ENCODE assay signal across 22 cellular contexts in the genomic region with DNA sequence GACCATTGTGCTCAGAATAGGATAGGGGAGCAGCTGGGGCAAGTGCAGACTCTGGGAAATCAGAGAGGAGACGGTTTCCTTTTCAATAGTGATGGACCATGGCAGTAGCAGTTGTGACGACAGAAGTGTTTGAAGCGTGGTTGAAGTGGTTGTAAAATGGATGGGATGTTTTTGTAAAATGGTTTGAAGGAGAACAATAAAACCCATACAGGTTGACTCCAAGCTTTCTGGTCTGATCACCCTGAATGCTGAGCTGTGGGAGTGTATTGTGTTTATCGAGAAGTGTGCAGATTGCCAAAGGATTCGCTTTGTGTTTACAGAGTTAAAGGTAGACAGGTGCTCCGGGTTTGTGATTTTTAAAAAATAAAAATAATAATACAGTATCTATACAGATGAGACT.
A peak's percentile ranks its signal among the peaks of the same experiment; 100 is the strongest.
DNase-seq lines count a peak whose midpoint lies in the region; ATAC-seq and TF ChIP-seq lines count a peak whose summit lies in the region.
"Had no signal": no experiment of that assay in that cellular context is flagged by ENCODE, and none has a peak within 500 bp of the region (broad histone marks: within the 10 kb centered on the region; RNA-seq: fewer than 3 reads in every experiment).

No MANE protein-coding gene starts in this region.

- H3K36me3 Mint-ChIP-seq in CD8-positive, alpha-beta T cell: no peaks in the 10 kb centered on the region
- H3K36me3 Mint-ChIP-seq: CD14-positive monocyte, IgD-negative memory B cell had no signal

- H3K27me3 Mint-ChIP-seq in CD8-positive, alpha-beta T cell (ENCODE audit: low read depth): peaks cover 8% of the 10 kb centered on the region

- TF ChIP-seq CTCF in CD8-positive, alpha-beta T cell (IDR thresholded peaks at IDR 0.05): no peak

- POLR2A ChIA-PET in CD8-positive, alpha-beta T cell (lab: Charles Lee): no interaction called here

- CTCF ChIA-PET in CD8-positive, alpha-beta T cell (lab: Charles Lee): no interaction called here

- H3K4me3 ChIP-seq in CD8-positive, alpha-beta T cell (ENCODE audit: low read depth, low read length): no peak overlapping the region
- H3K4me3 ChIP-seq: GM23248 had no signal

- no peaks in the 10 kb centered on the region for H3K27me3 ChIP-seq in CD8-positive, alpha-beta T cell (ENCODE audit: insufficient read depth, low read length)

- H3K9me3 Mint-ChIP-seq in CD8-positive, alpha-beta T cell: no peaks in the 10 kb centered on the region

- H3K36me3 ChIP-seq in CD8-positive, alpha-beta T cell (ENCODE audit: insufficient read depth, low read length): no peaks in the 10 kb centered on the region

- H3K9me3 ChIP-seq in CD8-positive, alpha-beta T cell (ENCODE audit: low read length): no peaks in the 10 kb centered on the region
- H3K9me3 ChIP-seq: SK-N-SH had no signal

- H3K4me3 Mint-ChIP-seq in CD8-positive, alpha-beta T cell: no peak overlapping the region
- H3K4me3 Mint-ChIP-seq: CD14-positive monocyte had no signal

- H3K27ac ChIP-seq in CD8-positive, alpha-beta T cell (ENCODE audit: low read depth, low read length): no peak overlapping the region
- H3K27ac ChIP-seq: GM23248 had no signal

- no peaks in the 10 kb centered on the region for H3K4me1 ChIP-seq in CD8-positive, alpha-beta T cell (ENCODE audit: insufficient read depth, low read length)
- H3K4me1 ChIP-seq: Caco-2 had no signal

- no peak overlapping the region for H3K27ac Mint-ChIP-seq in CD8-positive, alpha-beta T cell
- H3K27ac Mint-ChIP-seq: CD14-positive monocyte, IgD-negative memory B cell had no signal

- H3K4me1 Mint-ChIP-seq in CD8-positive, alpha-beta T cell (ENCODE audit: low read depth): no peaks in the 10 kb centered on the region
- H3K4me1 Mint-ChIP-seq: CD14-positive monocyte had no signal

- ATAC-seq in CD8-positive, alpha-beta T cell: no peak
- ATAC-seq in SK-N-SH treated with all-trans-retinoic acid at 6 μM for 48 hours: no peak
- ATAC-seq in sciatic nerve: no peak
- ATAC-seq: Panc1 had no signal

- peak; percentile 97 for DNase-seq in DMS153 (lab: John Stamatoyannopoulos, UW)
- DNase-seq in DMS79 treated with DMSO at 0.1 percent for 48 hours (lab: John Stamatoyannopoulos, UW): peak; percentile 85
- DNase-seq in NCI-H2029 (lab: John Stamatoyannopoulos, UW): peak; percentile 62
- peak; percentile 93 for DNase-seq in NCI-H748 (lab: John Stamatoyannopoulos, UW; ENCODE audit: unreplicated experiment)
- no peak for DNase-seq in CD8-positive, alpha-beta T cell
- no peak for DNase-seq in AG20443 (ENCODE audit: low spot score)
- DNase-seq in sciatic nerve (ENCODE audit: low spot score): no peak
- DNase-seq: AML-193, Caco-2, DMS53, GM23248, HCEC 1CT, Kasumi-1, MM.1S, NCI-H1417 treated with DMSO at 0.1 percent for 48 hours, T-helper 1 cell, T1000 had no signal

- intact Hi-C loops in CD8-positive, alpha-beta T cell (cut with DNase I, micrococcal nuclease): no loop called here
- intact Hi-C loops in sciatic nerve (cut with DNase I): no loop called here

TF ChIP-seq in SK-N-SH treated with all-trans-retinoic acid at 6 μM for 48 hours, 23 proteins besides CTCF, POLR2A, EP300 and RAD21:
- TF ChIP-seq, protein P1, sequence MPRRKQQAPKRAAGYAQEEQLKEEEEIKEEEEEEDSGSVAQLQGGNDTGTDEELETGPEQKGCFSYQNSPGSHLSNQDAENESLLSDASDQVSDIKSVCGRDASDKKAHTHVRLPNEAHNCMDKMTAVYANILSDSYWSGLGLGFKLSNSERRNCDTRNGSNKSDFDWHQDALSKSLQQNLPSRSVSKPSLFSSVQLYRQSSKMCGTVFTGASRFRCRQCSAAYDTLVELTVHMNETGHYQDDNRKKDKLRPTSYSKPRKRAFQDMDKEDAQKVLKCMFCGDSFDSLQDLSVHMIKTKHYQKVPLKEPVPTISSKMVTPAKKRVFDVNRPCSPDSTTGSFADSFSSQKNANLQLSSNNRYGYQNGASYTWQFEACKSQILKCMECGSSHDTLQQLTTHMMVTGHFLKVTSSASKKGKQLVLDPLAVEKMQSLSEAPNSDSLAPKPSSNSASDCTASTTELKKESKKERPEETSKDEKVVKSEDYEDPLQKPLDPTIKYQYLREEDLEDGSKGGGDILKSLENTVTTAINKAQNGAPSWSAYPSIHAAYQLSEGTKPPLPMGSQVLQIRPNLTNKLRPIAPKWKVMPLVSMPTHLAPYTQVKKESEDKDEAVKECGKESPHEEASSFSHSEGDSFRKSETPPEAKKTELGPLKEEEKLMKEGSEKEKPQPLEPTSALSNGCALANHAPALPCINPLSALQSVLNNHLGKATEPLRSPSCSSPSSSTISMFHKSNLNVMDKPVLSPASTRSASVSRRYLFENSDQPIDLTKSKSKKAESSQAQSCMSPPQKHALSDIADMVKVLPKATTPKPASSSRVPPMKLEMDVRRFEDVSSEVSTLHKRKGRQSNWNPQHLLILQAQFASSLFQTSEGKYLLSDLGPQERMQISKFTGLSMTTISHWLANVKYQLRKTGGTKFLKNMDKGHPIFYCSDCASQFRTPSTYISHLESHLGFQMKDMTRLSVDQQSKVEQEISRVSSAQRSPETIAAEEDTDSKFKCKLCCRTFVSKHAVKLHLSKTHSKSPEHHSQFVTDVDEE (CRISPR knock-in tag; IDR thresholded peaks at IDR 0.05): no peak
- TF ChIP-seq TOX (CRISPR knock-in tag; IDR thresholded peaks at IDR 0.05; ENCODE audit: borderline replicate concordance) (no peak), OSR1 (CRISPR knock-in tag; IDR thresholded peaks at IDR 0.05) (no peak), TCF4 (CRISPR knock-in tag; IDR thresholded peaks at IDR 0.05; ENCODE audit: borderline replicate concordance) (no peak), ZNF565 (CRISPR knock-in tag; conservative IDR thresholded peaks at IDR 0.05; ENCODE audit: low read depth) (no peak), ARNTL (CRISPR knock-in tag; IDR thresholded peaks at IDR 0.05; ENCODE audit: borderline replicate concordance, low read depth) (no peak), CREB5 (CRISPR knock-in tag; IDR thresholded peaks at IDR 0.05; ENCODE audit: low read depth) (no peak), GLIS3 (CRISPR knock-in tag; IDR thresholded peaks at IDR 0.05) (no peak), ZC3H10 (CRISPR knock-in tag; IDR thresholded peaks at IDR 0.05) (no peak)
- TF ChIP-seq, protein P2, sequence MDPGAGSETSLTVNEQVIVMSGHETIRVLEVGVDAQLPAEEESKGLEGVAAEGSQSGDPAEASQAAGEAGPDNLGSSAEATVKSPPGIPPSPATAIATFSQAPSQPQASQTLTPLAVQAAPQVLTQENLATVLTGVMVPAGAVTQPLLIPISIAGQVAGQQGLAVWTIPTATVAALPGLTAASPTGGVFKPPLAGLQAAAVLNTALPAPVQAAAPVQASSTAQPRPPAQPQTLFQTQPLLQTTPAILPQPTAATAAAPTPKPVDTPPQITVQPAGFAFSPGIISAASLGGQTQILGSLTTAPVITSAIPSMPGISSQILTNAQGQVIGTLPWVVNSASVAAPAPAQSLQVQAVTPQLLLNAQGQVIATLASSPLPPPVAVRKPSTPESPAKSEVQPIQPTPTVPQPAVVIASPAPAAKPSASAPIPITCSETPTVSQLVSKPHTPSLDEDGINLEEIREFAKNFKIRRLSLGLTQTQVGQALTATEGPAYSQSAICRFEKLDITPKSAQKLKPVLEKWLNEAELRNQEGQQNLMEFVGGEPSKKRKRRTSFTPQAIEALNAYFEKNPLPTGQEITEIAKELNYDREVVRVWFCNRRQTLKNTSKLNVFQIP (CRISPR knock-in tag; IDR thresholded peaks at IDR 0.05; ENCODE audit: borderline replicate concordance, low read depth): no peak

Comparison
In these comparisons a context has a peak if more than half of its experiments do, and no peak if none do; other contexts are left out.
1. DNase-seq: peak in DMS153 (single experiment), DMS79 treated with DMSO at 0.1 percent for 48 hours (single experiment), NCI-H2029 (single experiment) and NCI-H748 (single experiment); none in CD8-positive, alpha-beta T cell (0 of 7), AG20443 (single experiment) and sciatic nerve (single experiment).